In genomic region chr9:124315856-124316255, GRCh38 we compare ENCODE assay signal across 26 cellular contexts.
"Had no signal": no experiment of that assay in that cellular context is flagged by ENCODE, and none has a peak within 500 bp of the region (broad histone marks: within the 10 kb centered on the region; RNA-seq: fewer than 3 reads in every experiment).

No MANE protein-coding gene starts in this region.

- H3K27me3 ChIP-seq: left lung, neutrophil, tibial nerve, uterus had no signal

- H3K36me3 Mint-ChIP-seq: naive thymus-derived CD8-positive, alpha-beta T cell had no signal

- DNase-seq: hippocampal formation; kidney glomerular epithelial cell; left colon; left lung; lower lobe of right lung; mammary epithelial cell; mesenchymal stem cell; naive thymus-derived CD8-positive, alpha-beta T cell; occipital lobe; psoas muscle; stimulated activated CD4-positive, alpha-beta T cell treated with anti-CD3 and anti-CD28 coated beads, Interleukin-12 subunit alpha, Interleukin-12 subunit beta, amount 100 ng/mL, for 4 hours; stimulated activated CD4-positive, alpha-beta T cell treated with anti-CD3 and anti-CD28 coated beads, Interleukin-15, amount 100 ng/mL, for 24 hours; stimulated activated CD4-positive, alpha-beta T cell treated with anti-CD3 and anti-CD28 coated beads, Interleukin-2, amount 100 ng/mL, for 24 hours; stimulated activated CD4-positive, alpha-beta T cell treated with anti-CD3 and anti-CD28 coated beads, Interleukin-4, amount 100 ng/mL, for 1 hour; stimulated activated naive CD4-positive, alpha-beta T cell treated with Interleukin-2 at 50 U/mL for 16 hours; stimulated activated naive CD8-positive, alpha-beta T cell treated with anti-CD3 and anti-CD28 coated beads, Interleukin-15, amount 100 ng/mL, for 72 hours; substantia nigra; uterus had no signal

- H3K27me3 Mint-ChIP-seq: naive thymus-derived CD8-positive, alpha-beta T cell; stimulated activated naive CD8-positive, alpha-beta T cell treated with anti-CD3 and anti-CD28 coated beads, Interleukin-15, amount 100 ng/mL, for 72 hours; type B pancreatic cell had no signal

- H3K27ac ChIP-seq: left lung, lower lobe of right lung, parathyroid adenoma, psoas muscle, skin epidermis, uterus had no signal

- H3K4me1 Mint-ChIP-seq: naive thymus-derived CD8-positive, alpha-beta T cell; nephron; stimulated activated naive CD8-positive, alpha-beta T cell treated with anti-CD3 and anti-CD28 coated beads, Interleukin-15, amount 100 ng/mL, for 72 hours had no signal

- H2AFZ ChIP-seq: parathyroid adenoma had no signal

- H3K4me3 Mint-ChIP-seq: naive thymus-derived CD8-positive, alpha-beta T cell; nephron; neural crest cell; stimulated activated naive CD8-positive, alpha-beta T cell treated with anti-CD3 and anti-CD28 coated beads, Interleukin-15, amount 100 ng/mL, for 72 hours; type B pancreatic cell had no signal

- H3K27ac Mint-ChIP-seq: naive thymus-derived CD8-positive, alpha-beta T cell; nephron; type B pancreatic cell had no signal

- H3K9me3 ChIP-seq: left lung, lower lobe of right lung, neutrophil, psoas muscle, tibial nerve, uterus had no signal

- H3K4me1 ChIP-seq: parathyroid adenoma, psoas muscle, uterus had no signal

- H3K4me3 ChIP-seq: left lung, lower lobe of right lung, psoas muscle, skin epidermis, tibial nerve, uterus had no signal

- H3K9ac ChIP-seq: parathyroid adenoma had no signal

- ATAC-seq: left colon; left lung; lower lobe of right lung; naive thymus-derived CD8-positive, alpha-beta T cell; psoas muscle; sciatic nerve; stimulated activated naive CD8-positive, alpha-beta T cell treated with anti-CD3 and anti-CD28 coated beads, Interleukin-15, amount 100 ng/mL, for 72 hours had no signal

- H3K9me3 Mint-ChIP-seq: naive thymus-derived CD8-positive, alpha-beta T cell; nephron; neural crest cell; stimulated activated naive CD8-positive, alpha-beta T cell treated with anti-CD3 and anti-CD28 coated beads, Interleukin-15, amount 100 ng/mL, for 72 hours; type B pancreatic cell had no signal

- H3K79me2 ChIP-seq: parathyroid adenoma had no signal

- H3K36me3 ChIP-seq: uterus had no signal
